In the genomic region with DNA sequence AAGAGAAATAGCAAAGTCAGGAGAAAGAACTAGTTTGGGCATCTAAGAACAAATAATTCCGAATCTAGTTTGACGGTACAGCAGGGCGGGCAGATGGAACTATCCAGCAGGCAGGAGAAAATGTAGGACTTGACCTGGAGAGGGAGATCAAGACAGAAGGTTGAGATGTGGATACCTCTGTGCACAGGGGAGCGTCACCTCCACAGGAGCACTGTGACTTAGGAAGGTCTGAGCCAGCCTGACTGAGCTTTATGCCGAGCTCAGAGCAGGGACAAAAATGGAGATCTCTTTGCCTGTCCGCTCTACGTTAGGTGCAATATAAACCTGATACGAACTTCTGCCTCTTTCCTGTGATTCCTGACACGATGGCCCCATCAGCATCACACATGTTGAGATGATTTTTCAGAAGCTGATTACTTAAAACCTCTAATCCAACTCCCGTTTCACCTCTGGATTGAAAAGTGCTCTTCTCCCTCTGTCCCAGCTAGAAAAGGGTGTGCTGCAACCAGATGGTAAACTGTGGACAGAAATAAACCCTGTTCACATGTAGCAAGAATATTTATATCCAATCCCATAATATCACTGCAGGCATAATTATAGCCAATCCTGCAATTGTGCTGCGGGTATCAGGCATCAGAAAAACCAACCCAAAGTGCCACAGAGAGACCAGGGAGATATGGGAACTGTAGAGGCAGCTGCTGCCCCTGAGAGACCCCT, we compare ENCODE assay signal across 33 cellular contexts.
"Had no signal": no experiment of that assay in that cellular context is flagged by ENCODE, and none has a peak within 500 bp of the region (broad histone marks: within the 10 kb centered on the region; RNA-seq: fewer than 3 reads in every experiment).

No MANE protein-coding gene starts in this region.

- FAIRE-seq: astrocyte, frontal cortex, kidney, TTC549 had no signal

- H3K9me3 ChIP-seq: esophagus muscularis mucosa, lower lobe of right lung, stomach, suprapubic skin, tibial artery, upper lobe of right lung had no signal

- H3K4me3 ChIP-seq: esophagus muscularis mucosa, lower lobe of right lung, smooth muscle cell, stomach, suprapubic skin, tibial artery, upper lobe of right lung had no signal

- ATAC-seq: left colon; lower lobe of right lung; sciatic nerve; stimulated activated naive B cell treated with anti-CD40 and anti-IgM and Interleukin-4, amounts not matched to agents 10 μg/mL and 1 μg/mL and 100 μg/mL, for 72 hours; upper lobe of right lung had no signal

- H3K4me1 ChIP-seq: suprapubic skin had no signal

- H3K27me3 ChIP-seq: brain microvascular endothelial cell, esophagus muscularis mucosa, stomach, suprapubic skin, tibial artery, upper lobe of right lung had no signal

- H3K36me3 ChIP-seq: brain microvascular endothelial cell, esophagus muscularis mucosa, lower lobe of right lung, stomach, suprapubic skin, tibial artery, upper lobe of right lung had no signal

- H3K27ac ChIP-seq: brain microvascular endothelial cell, esophagus muscularis mucosa, lower lobe of right lung, stomach, suprapubic skin, tibial artery, upper lobe of right lung, VCaP had no signal

- H3K4me2 ChIP-seq: smooth muscle cell had no signal

- DNase-seq: activated CD4-positive, alpha-beta T cell treated with anti-CD3 and anti-CD28 coated beads for 4 hours; activated CD4-positive, alpha-beta T cell treated with anti-CD3 and anti-CD28 coated beads, Interleukin-2, amount 50 U/mL, for 4 hours; activated effector memory CD4-positive, alpha-beta T cell treated with Interleukin-2 at 50 U/mL for 16 hours; activated naive CD4-positive, alpha-beta T cell treated with anti-CD3 and anti-CD28 coated beads, Interleukin-2, amount 10 ng/mL, durations not matched to agents 7 days and 5 days; activated naive CD8-positive, alpha-beta T cell treated with anti-CD3 and anti-CD28 coated beads, Interleukin-2, amount 10 ng/mL, durations not matched to agents 7 days and 5 days; activated T-cell treated with anti-CD3 and anti-CD28 coated beads for 4 hours; brain microvascular endothelial cell; caudate nucleus; glutamatergic neuron; hypothalamus; immature natural killer cell; kidney; left colon; lower lobe of right lung; mesenchymal stem cell; posterior cingulate gyrus; stimulated activated CD4-positive, alpha-beta T cell treated with anti-CD3 and anti-CD28 coated beads, Interleukin-1b, Interleukin-23, amount 100 ng/mL, for 48 hours; stimulated activated CD4-positive, alpha-beta T cell treated with anti-CD3 and anti-CD28 coated beads, Interleukin-4, amount 100 ng/mL, for 4 hours; stimulated activated CD8-positive, alpha-beta memory T cell treated with anti-CD3 and anti-CD28 coated beads, Interleukin-4, amount 100 ng/mL, for 48 hours; stimulated activated naive B cell treated with anti-CD40 and anti-IgM and Interleukin-4, amounts not matched to agents 10 μg/mL and 1 μg/mL and 100 μg/mL, for 72 hours; stomach; SW 1271; T-helper 9 cell; tibial artery; upper lobe of right lung had no signal
